Comparison of ENCODE assay signal across 23 cellular contexts in genomic region chr12:42174978-42175377, GRCh38. TPM values are rescaled to one million over a fixed set of nuclear protein-coding genes. Genes with fewer than 3 reads are reported as not detected.
DNase-seq lines count a peak whose midpoint lies in the region; ATAC-seq, FAIRE-seq and TF ChIP-seq lines count a peak whose summit lies in the region.
"Had no signal": no experiment of that assay in that cellular context is flagged by ENCODE, and none has a peak within 500 bp of the region (broad histone marks: within the 10 kb centered on the region; RNA-seq: fewer than 3 reads in every experiment).

No MANE protein-coding gene starts in this region.

- H3K9me3 Mint-ChIP-seq in endodermal cell: peaks cover 18% of the 10 kb centered on the region

- H3K36me3 Mint-ChIP-seq in endodermal cell (ENCODE audit: low read depth): peaks cover 39% of the 10 kb centered on the region

- no peak for TF ChIP-seq EP300 in SK-N-SH (IDR thresholded peaks at IDR 0.05; ENCODE audit: borderline replicate concordance in 1 of 2, low read depth in 1 of 2, low read length in 1 of 2)

- H3K36me3 ChIP-seq in SK-N-SH (replicated peaks in 1 of 2; ENCODE audit: control insufficient read depth in 1 of 2, insufficient read depth in 2 of 2, low read length in 1 of 2) (peaks cover 0 to 34% of the 10 kb centered on the region in 2 experiments), HEK293 (ENCODE audit: control insufficient read depth in 2 of 2, insufficient read depth in 1 of 2, low read length in 2 of 2) (peaks cover 2 to 9% of the 10 kb centered on the region in 2 experiments; a peak in 2 of 3 replicates), endodermal cell (ENCODE audit: control insufficient read depth, insufficient read depth, low read length) (peaks cover 30% of the 10 kb centered on the region)

- H3K9me3 ChIP-seq in SK-N-SH (no peaks in the 10 kb centered on the region), HEK293 (ENCODE audit: control insufficient read depth, insufficient read depth, low read depth, low read length) (no peaks in the 10 kb centered on the region), endodermal cell (ENCODE audit: control insufficient read depth, low read length) (peaks cover 20% of the 10 kb centered on the region)

- POLR2A ChIA-PET in SK-N-SH (lab: Yijun Ruan, JAX) (no interaction called here), HEK293 (lab: Yijun Ruan, JAX) (no interaction called here)

- TF ChIP-seq CTCF in SK-N-SH (IDR thresholded peaks at IDR 0.05) (no peak), HEK293 (tag by site-specific recombination; IDR thresholded peaks at IDR 0.05) (no peak), endodermal cell (conservative IDR thresholded peaks at IDR 0.05) (no peak)

- peaks cover 2% of the 10 kb centered on the region for H3K27me3 Mint-ChIP-seq in endodermal cell (ENCODE audit: insufficient read depth)
- H3K27me3 Mint-ChIP-seq: B cell; CD4-positive, alpha-beta T cell had no signal

- TF ChIP-seq POLR2A in GM12892 (IDR thresholded peaks at IDR 0.05; ENCODE audit: low read depth, low read length): no peak

- 96% methylated on average over 1 of the region's 1 CpG for WGBS in SK-N-SH (ENCODE audit: low lambda C conversion rate)
- WGBS in endodermal cell (ENCODE audit: insufficient coverage in 1 of 2, insufficient read length in 1 of 2), 2 experiments: 100% methylated on average over 1 of the region's 1 CpG; no CpG with 5 or more reads in 1 of the 2 experiments

- no peak overlapping the region for H3K4me3 ChIP-seq in SK-N-SH (ENCODE audit: low read depth in 2 of 2, low read length in 1 of 2)
- no peak overlapping the region for H3K4me3 ChIP-seq in HEK293 (ENCODE audit: low read depth, low read length)
- H3K4me3 ChIP-seq in endodermal cell (ENCODE audit: low read length): peak overlapping the region; percentile 38
- H3K4me3 ChIP-seq: A549; BLaER1 treated with 17β-estradiol and CSF1 and Interleukin-3, amounts not matched to agents 10 nM and 100 nM; GM12878 had no signal

- CTCF ChIA-PET in SK-N-SH (lab: Yijun Ruan, JAX): no interaction called here
- CTCF ChIA-PET in HEK293 (lab: Yijun Ruan, JAX): no interaction called here

- no peak overlapping the region for H2AFZ ChIP-seq in SK-N-SH (ENCODE audit: low read depth)

- no peaks in the 10 kb centered on the region for H4K20me1 ChIP-seq in SK-N-SH (ENCODE audit: insufficient read depth)

- peaks cover 6% of the 10 kb centered on the region; the same call in 1 of the 2 replicates for H3K79me2 ChIP-seq in SK-N-SH (ENCODE audit: insufficient read depth)

- H3K4me1 ChIP-seq in SK-N-SH (ENCODE audit: control insufficient read depth in 1 of 2, insufficient read depth in 2 of 2, low read depth in 1 of 2, low read length in 1 of 2) (no peaks in the 10 kb centered on the region), HEK293 (ENCODE audit: control insufficient read depth, insufficient read depth, low read length) (no peaks in the 10 kb centered on the region), endodermal cell (ENCODE audit: control insufficient read depth, insufficient read depth, low read length) (no peaks in the 10 kb centered on the region)
- H3K4me1 ChIP-seq: Caco-2 had no signal

- H3K4me1 Mint-ChIP-seq in endodermal cell: no peaks in the 10 kb centered on the region

- no peak overlapping the region for H3K27ac Mint-ChIP-seq in endodermal cell
- H3K27ac Mint-ChIP-seq: B cell; CD4-positive, alpha-beta T cell; CD8-positive, alpha-beta T cell had no signal

- H3K9ac ChIP-seq in SK-N-SH (no peak overlapping the region), endodermal cell (ENCODE audit: extremely low read depth, low read length, poor library complexity, severe bottlenecking) (no peak overlapping the region)
- H3K9ac ChIP-seq: BLaER1 treated with 17β-estradiol and CSF1 and Interleukin-3, amounts not matched to agents 10 nM and 100 nM had no signal

- H3K27ac ChIP-seq in SK-N-SH (ENCODE audit: low read depth in 2 of 2, low read length in 1 of 2): no peak overlapping the region
- H3K27ac ChIP-seq in HEK293 (ENCODE audit: extremely low read depth, low read depth, low read length): no peak overlapping the region
- H3K27ac ChIP-seq in endodermal cell (ENCODE audit: low read depth, low read length): no peak overlapping the region
- H3K27ac ChIP-seq: 22Rv1; A549; BLaER1 treated with 17β-estradiol and CSF1 and Interleukin-3, amounts not matched to agents 10 nM and 100 nM; C4-2B had no signal

- H3K27me3 ChIP-seq in SK-N-SH (ENCODE audit: insufficient read depth) (no peaks in the 10 kb centered on the region), endodermal cell (ENCODE audit: control insufficient read depth, insufficient read depth, low read length, poor library complexity, severe bottlenecking) (no peaks in the 10 kb centered on the region)
- H3K27me3 ChIP-seq: BLaER1 treated with 17β-estradiol and CSF1 and Interleukin-3, amounts not matched to agents 10 nM and 100 nM had no signal

- no peak overlapping the region for H3K4me3 Mint-ChIP-seq in endodermal cell
- H3K4me3 Mint-ChIP-seq: B cell; CD4-positive, alpha-beta T cell; CD8-positive, alpha-beta T cell had no signal

- no peak for TF ChIP-seq RAD21 in SK-N-SH (IDR thresholded peaks at IDR 0.05; ENCODE audit: low read length)

- ATAC-seq in SK-N-SH treated with all-trans-retinoic acid at 6 μM for 48 hours: no peak
- ATAC-seq: A549; CD8-positive, alpha-beta T cell; GM12878 had no signal

- peak; percentile 30 for FAIRE-seq in GM12892 (lab: Jason Lieb, UNC)
- FAIRE-seq: A549, D721Med, G401.6, GM12878, GM19239 had no signal

- H3F3A ChIP-seq in SK-N-SH (replicated peaks; ENCODE audit: insufficient read depth): no peaks in the 10 kb centered on the region

- no peak overlapping the region for H3K4me2 ChIP-seq in SK-N-SH
- H3K4me2 ChIP-seq: A549; BLaER1 treated with 17β-estradiol and CSF1 and Interleukin-3, amounts not matched to agents 10 nM and 100 nM had no signal

- no peaks in the 10 kb centered on the region for H3K9me2 ChIP-seq in SK-N-SH

- DNase-seq in SK-N-SH: no peak
- DNase-seq in GM12892 (ENCODE audit: insufficient read length): no peak
- DNase-seq in endodermal cell: no peak
- no peak for DNase-seq in central memory CD4-positive, alpha-beta T cell
- no peak for DNase-seq in amygdala (lab: John Stamatoyannopoulos, UW)
- no peak for DNase-seq in GF-D8 (lab: John Stamatoyannopoulos, UW)
- DNase-seq: AML-193; Caco-2; Calu3; CD4-positive, alpha-beta T cell; CD8-positive, alpha-beta T cell; DMS79 treated with DMSO at 0.1 percent for 48 hours had no signal

TF ChIP-seq in SK-N-SH treated with all-trans-retinoic acid at 6 μM for 48 hours, 23 proteins besides CTCF, POLR2A, EP300 and RAD21:
- no peak for TF ChIP-seq ZNF565 (CRISPR knock-in tag; conservative IDR thresholded peaks at IDR 0.05; ENCODE audit: low read depth)
- no peak for TF ChIP-seq SNAI2 (CRISPR knock-in tag; IDR thresholded peaks at IDR 0.05)
- no peak for TF ChIP-seq CREB5 (CRISPR knock-in tag; IDR thresholded peaks at IDR 0.05; ENCODE audit: low read depth)
- TF ChIP-seq ZNF8 (CRISPR knock-in tag; IDR thresholded peaks at IDR 0.05): peak; percentile 99

TF ChIP-seq in SK-N-SH, 30 proteins besides CTCF, POLR2A, EP300 and RAD21 (continues in another document):
- no peak for TF ChIP-seq CHD2 (IDR thresholded peaks at IDR 0.05; ENCODE audit: low read length, partially characterized antibody)
- no peak for TF ChIP-seq FOSL2 (IDR thresholded peaks at IDR 0.05; ENCODE audit: borderline replicate concordance, low read depth)
- TF ChIP-seq ZBTB33 (IDR thresholded peaks at IDR 0.05; ENCODE audit: borderline replicate concordance, low read depth): no peak
- no peak for TF ChIP-seq ELF1 (IDR thresholded peaks at IDR 0.05)
- TF ChIP-seq TAF1 (IDR thresholded peaks at IDR 0.05; ENCODE audit: borderline replicate concordance, low read depth, low read length): no peak

TF ChIP-seq in HEK293, 187 proteins besides CTCF, POLR2A, EP300 and RAD21:
- no peak for TF ChIP-seq ZNF561 (tag by site-specific recombination; IDR thresholded peaks at IDR 0.05; ENCODE audit: borderline replicate concordance)
- TF ChIP-seq SCRT2 (tag by site-specific recombination; IDR thresholded peaks at IDR 0.05): peak; percentile 78
- TF ChIP-seq ZBTB10 (tag by site-specific recombination; IDR thresholded peaks at IDR 0.05): no peak
- TF ChIP-seq ZNF146 (tag by site-specific recombination; IDR thresholded peaks at IDR 0.05): peak; percentile 43; the same call in 1 of the 2 replicates
- no peak for TF ChIP-seq ZNF513 (tag by site-specific recombination; IDR thresholded peaks at IDR 0.05)

RNA-seq across cellular contexts. Expression of gene GXYLT1, which starts 30.3 kb away (rescaled TPM):
- polyA plus RNA-seq in SK-N-SH (2012; rRNA removed): 5.0 and 5.8 TPM in 2 replicates
- 7.4 and 8.5 TPM in 2 replicates for polyA plus RNA-seq in SK-N-SH (2012; cell fraction: cytosol; rRNA removed)
- polyA plus RNA-seq in SK-N-SH (2012; cell fraction: nucleus; rRNA removed): 2.6 and 4.7 TPM in 2 replicates
- 6.0 TPM for polyA plus RNA-seq in GM12892 (2012; ENCODE audit: missing spikeins)
- 10 to 100 TPM; 29.2 to 36.6 TPM for total RNA-seq in endodermal cell
- polyA plus RNA-seq in endodermal cell (2013, experiment 1 of 2): 16.2 TPM
- 17.7 TPM for polyA plus RNA-seq in endodermal cell (2013, experiment 2 of 2)
